1 cellular context compared by ENCODE assay signal in the genomic region with DNA sequence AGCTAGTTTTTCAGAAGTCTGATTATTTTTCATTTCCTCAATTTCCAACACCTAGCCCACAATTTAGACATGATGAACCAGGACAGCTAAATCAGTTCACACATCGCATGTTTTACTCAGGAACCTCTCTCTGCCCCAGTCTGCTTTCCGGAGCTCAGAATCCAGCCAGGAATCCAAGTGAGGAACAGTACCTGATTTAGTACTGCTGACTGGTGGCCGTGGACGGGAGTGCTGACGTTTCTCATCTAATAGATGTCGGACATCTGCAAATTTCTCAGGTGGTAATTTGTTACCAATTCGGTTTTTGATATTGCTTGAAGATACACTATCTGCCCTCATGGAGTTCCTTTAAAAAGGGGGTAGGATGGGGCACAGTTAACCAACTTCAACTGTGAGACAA.
A peak's percentile ranks its signal among the peaks of the same experiment; 100 is the strongest.
TF ChIP-seq lines count a peak whose summit lies in the region.

No MANE protein-coding gene starts in this region.

TF ChIP-seq in IMR-90, 13 proteins besides CTCF, POLR2A, EP300 and RAD21:
- TF ChIP-seq CHD1 (IDR thresholded peaks at IDR 0.05; ENCODE audit: low read depth, low read length) (no peak), SMC3 (IDR thresholded peaks at IDR 0.05; ENCODE audit: low read depth, low read length) (peak; percentile 23; the same call in 1 of the 2 replicates), RFX5 (IDR thresholded peaks at IDR 0.05; ENCODE audit: low read depth, low read length) (no peak)
TF ChIP-seq in IMR-90: peak in this region for 1.
